ENCODE assay signal across 1 cellular context in genomic region chr1:53238197-53239155, GRCh38.
TF ChIP-seq lines count a peak whose summit lies in the region.

Gene MAGOH (minus strand): TSS chr1:53238518. CDS start chr1:53238448, 70 bp downstream.

TF ChIP-seq in HepG2, 621 proteins besides CTCF, POLR2A, EP300 and RAD21 (continued from another document):
- TF ChIP-seq TERF1 (CRISPR knock-in tag; IDR thresholded peaks at IDR 0.05) (no peak), ADNP (CRISPR knock-in tag; IDR thresholded peaks at IDR 0.05) (no peak), MIER2 (CRISPR knock-in tag; IDR thresholded peaks at IDR 0.05) (peak; percentile 17; the same call in 1 of the 2 replicates), CEBPG (CRISPR knock-in tag; IDR thresholded peaks at IDR 0.05) (peak; percentile 71), FOXO1 (CRISPR knock-in tag; IDR thresholded peaks at IDR 0.05) (peak; percentile 79), NFKB2 (CRISPR knock-in tag; IDR thresholded peaks at IDR 0.05; ENCODE audit: borderline replicate concordance) (peak; percentile 81; the same call in 1 of the 2 replicates), ZNF782 (CRISPR knock-in tag; IDR thresholded peaks at IDR 0.05; ENCODE audit: borderline replicate concordance) (0 out of 2 replicates have a peak, but pooled peaks have one; percentile 23), ZFY (CRISPR knock-in tag; IDR thresholded peaks at IDR 0.05) (peak; percentile 98), ZNF713 (CRISPR knock-in tag; IDR thresholded peaks at IDR 0.05) (no peak), ZBTB38 (CRISPR knock-in tag; IDR thresholded peaks at IDR 0.05) (0 out of 2 replicates have a peak, but pooled peaks have one; percentile 77), ZNF703 (CRISPR knock-in tag; IDR thresholded peaks at IDR 0.05; ENCODE audit: borderline replicate concordance) (0 out of 2 replicates have a peak, but pooled peaks have one; percentile 43)
- TF ChIP-seq, protein P1, sequence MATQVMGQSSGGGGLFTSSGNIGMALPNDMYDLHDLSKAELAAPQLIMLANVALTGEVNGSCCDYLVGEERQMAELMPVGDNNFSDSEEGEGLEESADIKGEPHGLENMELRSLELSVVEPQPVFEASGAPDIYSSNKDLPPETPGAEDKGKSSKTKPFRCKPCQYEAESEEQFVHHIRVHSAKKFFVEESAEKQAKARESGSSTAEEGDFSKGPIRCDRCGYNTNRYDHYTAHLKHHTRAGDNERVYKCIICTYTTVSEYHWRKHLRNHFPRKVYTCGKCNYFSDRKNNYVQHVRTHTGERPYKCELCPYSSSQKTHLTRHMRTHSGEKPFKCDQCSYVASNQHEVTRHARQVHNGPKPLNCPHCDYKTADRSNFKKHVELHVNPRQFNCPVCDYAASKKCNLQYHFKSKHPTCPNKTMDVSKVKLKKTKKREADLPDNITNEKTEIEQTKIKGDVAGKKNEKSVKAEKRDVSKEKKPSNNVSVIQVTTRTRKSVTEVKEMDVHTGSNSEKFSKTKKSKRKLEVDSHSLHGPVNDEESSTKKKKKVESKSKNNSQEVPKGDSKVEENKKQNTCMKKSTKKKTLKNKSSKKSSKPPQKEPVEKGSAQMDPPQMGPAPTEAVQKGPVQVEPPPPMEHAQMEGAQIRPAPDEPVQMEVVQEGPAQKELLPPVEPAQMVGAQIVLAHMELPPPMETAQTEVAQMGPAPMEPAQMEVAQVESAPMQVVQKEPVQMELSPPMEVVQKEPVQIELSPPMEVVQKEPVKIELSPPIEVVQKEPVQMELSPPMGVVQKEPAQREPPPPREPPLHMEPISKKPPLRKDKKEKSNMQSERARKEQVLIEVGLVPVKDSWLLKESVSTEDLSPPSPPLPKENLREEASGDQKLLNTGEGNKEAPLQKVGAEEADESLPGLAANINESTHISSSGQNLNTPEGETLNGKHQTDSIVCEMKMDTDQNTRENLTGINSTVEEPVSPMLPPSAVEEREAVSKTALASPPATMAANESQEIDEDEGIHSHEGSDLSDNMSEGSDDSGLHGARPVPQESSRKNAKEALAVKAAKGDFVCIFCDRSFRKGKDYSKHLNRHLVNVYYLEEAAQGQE (IDR thresholded peaks at IDR 0.05; ENCODE audit: borderline replicate concordance in 1 of 2, low read depth in 1 of 2, low read length in 2 of 2): peak in 1 of 2 experiments; percentile 51; a peak in 1 of 4 replicates
